13 cellular contexts compared by ENCODE assay signal in genomic region chr1:44313265-44313918, GRCh38.
"Had no signal": no experiment of that assay in that cellular context is flagged by ENCODE, and none has a peak within 500 bp of the region (broad histone marks: within the 10 kb centered on the region; RNA-seq: fewer than 3 reads in every experiment).

No MANE protein-coding gene starts in this region.

- ATAC-seq: effector memory CD8-positive, alpha-beta T cell; lower lobe of right lung; naive thymus-derived CD8-positive, alpha-beta T cell; right cardiac atrium; stimulated activated effector memory CD8-positive, alpha-beta T cell treated with anti-CD3 and anti-CD28 coated beads, Interleukin-12 subunit alpha, Interleukin-12 subunit beta, amount 100 ng/mL, for 72 hours; stimulated activated naive CD8-positive, alpha-beta T cell treated with anti-CD3 and anti-CD28 coated beads, Interleukin-15, Interleukin-2, amounts not matched to agents 100 U/mL and 50 U/mL, for 24 hours had no signal

- DNase-seq: effector memory CD8-positive, alpha-beta T cell; foreskin fibroblast; immature natural killer cell; left ventricle myocardium inferior; lower lobe of right lung; midbrain; naive thymus-derived CD8-positive, alpha-beta T cell; right cardiac atrium; stimulated activated CD4-positive, alpha-beta T cell treated with anti-CD3 and anti-CD28 coated beads, Interleukin-4, amount 100 ng/mL, for 1 hour; stimulated activated CD8-positive, alpha-beta memory T cell treated with anti-CD3 and anti-CD28 coated beads, Interleukin-4, amount 100 ng/mL, for 48 hours; stimulated activated naive CD8-positive, alpha-beta T cell treated with anti-CD3 and anti-CD28 coated beads, Interleukin-15, Interleukin-2, amounts not matched to agents 100 U/mL and 50 U/mL, for 24 hours; thyroid gland had no signal
